8 cellular contexts compared by ENCODE assay signal in genomic region chr11:47715082-47715669, GRCh38. TPM values are rescaled to one million over a fixed set of nuclear protein-coding genes. Genes with fewer than 3 reads are reported as not detected.
DNase-seq lines count a peak whose midpoint lies in the region; ATAC-seq, FAIRE-seq and TF ChIP-seq lines count a peak whose summit lies in the region.

AGBL2 (minus strand) TSS chr11:47715369; CDS start chr11:47714650, 719 bp downstream.

- CTCF ChIA-PET in HEK293T (lab: Yijun Ruan, JAX) = no interaction called here

- peaks cover 18 to 22% of the 10 kb centered on the region in 2 donors for H3K4me1 Mint-ChIP-seq in immature natural killer cell

- H3K4me3 Mint-ChIP-seq in immature natural killer cell = peak within 1 kb of the TSS; percentile 91 to 99 (median 97)

- H3K27me3 Mint-ChIP-seq in immature natural killer cell (ENCODE audit: low read depth in 3 of 3) = peaks cover 0 to 4% (median 2%) of the 10 kb centered on the region in 3 donors

- POLR2A ChIA-PET in HEK293T (lab: Yijun Ruan, JAX) = no interaction called here

- peaks cover 6% of the 10 kb centered on the region for H3K36me3 ChIP-seq in bronchial epithelial cell (ENCODE audit: control insufficient read depth, insufficient read depth, low read length)

- H3K9me3 Mint-ChIP-seq in immature natural killer cell = no peaks in the 10 kb centered on the region

- peak; percentile 83 for FAIRE-seq in GM18507 (lab: Jason Lieb, UNC)
- FAIRE-seq in bronchial epithelial cell (lab: Jason Lieb, UNC) = no peak

- H3K27me3 ChIP-seq in bronchial epithelial cell (ENCODE audit: control insufficient read depth, insufficient read depth, low read length) = no peaks in the 10 kb centered on the region

- ATAC-seq in HG02884 (IDR thresholded peaks at IDR 0.05; ENCODE audit: unreplicated experiment) = peak; percentile 99

- TF ChIP-seq CTCF in WI38 (IDR thresholded peaks at IDR 0.05; ENCODE audit: low read depth, low read length) (no peak), bronchial epithelial cell (IDR thresholded peaks at IDR 0.05; ENCODE audit: insufficient read depth, low read length, severe bottlenecking) (no peak)

- DNase-seq in GM18507 (ENCODE audit: extremely low spot score, insufficient read length, low read depth) = peak; percentile 80
- DNase-seq in NCI-H2029 treated with DMSO at 0.1 percent for 48 hours (lab: John Stamatoyannopoulos, UW) = peak; percentile 35
- DNase-seq in bronchial epithelial cell (ENCODE audit: low read depth) = peak; percentile 39
- DNase-seq in immature natural killer cell = peak; percentile 82 to 85 (median 84)
- DNase-seq in stimulated activated CD4-positive, alpha-beta T cell treated with anti-CD3 and anti-CD28 coated beads, Interleukin-12 subunit alpha, Interleukin-12 subunit beta, amount 100 ng/mL, for 24 hours (ENCODE audit: low read depth in 2 of 2) = peak; percentile 67 to 79
- DNase-seq in HEK293T (ENCODE audit: extremely low spot score) = no peak

- peaks cover 6 to 12% (median 10%) of the 10 kb centered on the region in 3 donors for H3K36me3 Mint-ChIP-seq in immature natural killer cell

- H3K27ac Mint-ChIP-seq in immature natural killer cell = peak within 1 kb of the TSS; percentile 93 to 99 (median 98)

- H3K4me3 ChIP-seq in WI38 (ENCODE audit: low read depth, low read length) (peak within 1 kb of the TSS; percentile 66), bronchial epithelial cell (ENCODE audit: low read depth, low read length) (peak within 1 kb of the TSS; percentile 93)

TF ChIP-seq in HEK293T, 16 proteins besides CTCF, POLR2A, EP300 and RAD21:
- no peak for TF ChIP-seq BHLHE40 (IDR thresholded peaks at IDR 0.05; ENCODE audit: borderline replicate concordance)
- no peak for TF ChIP-seq ELF4 (IDR thresholded peaks at IDR 0.05)
- TF ChIP-seq ARNT (IDR thresholded peaks at IDR 0.05) = no peak
- TF ChIP-seq PKNOX1 (IDR thresholded peaks at IDR 0.05) = no peak
- TF ChIP-seq SP1 (IDR thresholded peaks at IDR 0.05) = no peak
- TF ChIP-seq ZNF384 (IDR thresholded peaks at IDR 0.05) = no peak
- TF ChIP-seq FOXK2 (IDR thresholded peaks at IDR 0.05) = no peak
- no peak for TF ChIP-seq SUZ12 (IDR thresholded peaks at IDR 0.05)
- no peak for TF ChIP-seq NFRKB (IDR thresholded peaks at IDR 0.05)
- TF ChIP-seq L3MBTL2 (conservative IDR thresholded peaks at IDR 0.05) = no peak

RNA-seq across cellular contexts. Expression of gene AGBL2, which starts in this region (rescaled TPM):
- total RNA-seq in bronchial epithelial cell = 0.38 and 1.1 TPM in 2 replicates
- polyA plus RNA-seq in immature natural killer cell = 1 to 10 TPM; 1.1 to 4.3 (median 1.9) TPM
